Comparison of ENCODE assay signal across 14 cellular contexts in the genomic region with DNA sequence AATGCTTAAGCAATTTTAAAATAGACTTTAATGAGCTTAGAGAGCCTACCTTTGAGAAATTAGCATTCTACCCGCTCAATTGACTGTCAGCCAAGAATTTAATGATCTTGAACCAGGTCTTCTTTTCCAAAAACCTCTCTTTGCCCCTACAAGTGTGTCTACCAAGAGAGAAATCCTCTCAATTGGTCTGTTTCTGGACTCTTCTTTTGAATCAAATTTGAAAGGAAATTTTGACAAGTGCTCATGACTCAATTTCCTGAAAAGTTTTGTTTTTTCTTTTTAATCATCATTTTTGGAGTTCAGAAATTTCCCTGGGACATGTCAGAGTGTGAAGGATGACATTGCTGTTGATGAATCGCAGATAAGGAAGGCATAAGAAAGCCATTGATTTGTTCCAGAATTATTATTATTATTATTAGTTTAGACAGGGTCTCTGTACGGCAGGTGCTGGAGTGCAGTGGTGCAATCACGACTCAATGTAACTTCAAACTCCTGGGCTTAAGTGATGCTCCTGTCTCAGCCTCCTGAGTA.
DNase-seq lines count a peak whose midpoint lies in the region; ATAC-seq and TF ChIP-seq lines count a peak whose summit lies in the region.
"Had no signal": no experiment of that assay in that cellular context is flagged by ENCODE, and none has a peak within 500 bp of the region (broad histone marks: within the 10 kb centered on the region; RNA-seq: fewer than 3 reads in every experiment).

No MANE protein-coding gene starts in this region.

- no peak overlapping the region for H3K27ac Mint-ChIP-seq in activated CD4-positive, alpha-beta T cell treated with anti-CD3 and anti-CD28 coated beads for 36 hours
- H3K27ac Mint-ChIP-seq in natural killer cell treated with Interleukin-12 subunit alpha and Interleukin-12 subunit beta and Interleukin-15 and Interleukin-18, amount 100 ng/mL, for 72 hours = no peak overlapping the region
- no peak overlapping the region for H3K27ac Mint-ChIP-seq in natural killer cell
- peak overlapping the region; percentile 27 for H3K27ac Mint-ChIP-seq in activated naive CD8-positive, alpha-beta T cell treated with anti-CD3 and anti-CD28 coated beads for 36 hours
- peak overlapping the region; percentile 34 for H3K27ac Mint-ChIP-seq in stimulated activated naive CD8-positive, alpha-beta T cell treated with anti-CD3 and anti-CD28 coated beads, Interleukin-15, Interleukin-2, amounts not matched to agents 100 ng/mL and 50 ng/mL, for 24 hours
- H3K27ac Mint-ChIP-seq: CD4-positive, CD25-positive, alpha-beta regulatory T cell had no signal

- peaks cover 15% of the 10 kb centered on the region for H3K4me1 Mint-ChIP-seq in activated CD4-positive, alpha-beta T cell treated with anti-CD3 and anti-CD28 coated beads for 36 hours
- peaks cover 5 to 10% of the 10 kb centered on the region in 2 donors for H3K4me1 Mint-ChIP-seq in natural killer cell treated with Interleukin-12 subunit alpha and Interleukin-12 subunit beta and Interleukin-15 and Interleukin-18, amount 100 ng/mL, for 72 hours (ENCODE audit: low read depth in 2 of 2)
- H3K4me1 Mint-ChIP-seq in natural killer cell = no peaks in the 10 kb centered on the region
- H3K4me1 Mint-ChIP-seq in activated naive CD8-positive, alpha-beta T cell treated with anti-CD3 and anti-CD28 coated beads for 36 hours = peaks cover 14% of the 10 kb centered on the region
- H3K4me1 Mint-ChIP-seq in stimulated activated naive CD8-positive, alpha-beta T cell treated with anti-CD3 and anti-CD28 coated beads, Interleukin-15, Interleukin-2, amounts not matched to agents 100 ng/mL and 50 ng/mL, for 24 hours (ENCODE audit: low read depth) = peaks cover 20% of the 10 kb centered on the region
- H3K4me1 Mint-ChIP-seq: CD4-positive, CD25-positive, alpha-beta regulatory T cell had no signal

- peaks cover 22% of the 10 kb centered on the region for H3K27me3 Mint-ChIP-seq in activated CD4-positive, alpha-beta T cell treated with anti-CD3 and anti-CD28 coated beads for 36 hours
- H3K27me3 Mint-ChIP-seq in natural killer cell treated with Interleukin-12 subunit alpha and Interleukin-12 subunit beta and Interleukin-15 and Interleukin-18, amount 100 ng/mL, for 72 hours = peaks cover 15 to 38% of the 10 kb centered on the region in 2 donors
- H3K27me3 Mint-ChIP-seq in natural killer cell (ENCODE audit: low read depth in 2 of 2) = peaks cover 11 to 40% of the 10 kb centered on the region in 2 donors
- peaks cover 13% of the 10 kb centered on the region for H3K27me3 Mint-ChIP-seq in activated naive CD8-positive, alpha-beta T cell treated with anti-CD3 and anti-CD28 coated beads for 36 hours
- H3K27me3 Mint-ChIP-seq in stimulated activated naive CD8-positive, alpha-beta T cell treated with anti-CD3 and anti-CD28 coated beads, Interleukin-15, Interleukin-2, amounts not matched to agents 100 ng/mL and 50 ng/mL, for 24 hours = peaks cover 21% of the 10 kb centered on the region

- H3K4me3 Mint-ChIP-seq in activated CD4-positive, alpha-beta T cell treated with anti-CD3 and anti-CD28 coated beads for 36 hours = no peak overlapping the region
- peak overlapping the region; percentile 12 for H3K4me3 Mint-ChIP-seq in natural killer cell treated with Interleukin-12 subunit alpha and Interleukin-12 subunit beta and Interleukin-15 and Interleukin-18, amount 100 ng/mL, for 72 hours
- H3K4me3 Mint-ChIP-seq in natural killer cell = no peak overlapping the region
- no peak overlapping the region for H3K4me3 Mint-ChIP-seq in activated naive CD8-positive, alpha-beta T cell treated with anti-CD3 and anti-CD28 coated beads for 36 hours
- H3K4me3 Mint-ChIP-seq in stimulated activated naive CD8-positive, alpha-beta T cell treated with anti-CD3 and anti-CD28 coated beads, Interleukin-15, Interleukin-2, amounts not matched to agents 100 ng/mL and 50 ng/mL, for 24 hours = no peak overlapping the region
- H3K4me3 Mint-ChIP-seq: CD4-positive, CD25-positive, alpha-beta regulatory T cell had no signal

- ATAC-seq in activated CD4-positive, alpha-beta T cell treated with anti-CD3 and anti-CD28 coated beads for 36 hours = peak; percentile 72
- ATAC-seq in natural killer cell treated with Interleukin-12 subunit alpha and Interleukin-12 subunit beta and Interleukin-15 and Interleukin-18, amount 100 ng/mL, for 72 hours = no peak
- ATAC-seq in natural killer cell = no peak
- ATAC-seq in HG02588 (IDR thresholded peaks at IDR 0.05; ENCODE audit: unreplicated experiment) = no peak

- H3K9me3 Mint-ChIP-seq in activated CD4-positive, alpha-beta T cell treated with anti-CD3 and anti-CD28 coated beads for 36 hours (ENCODE audit: low read depth) = peaks cover 8% of the 10 kb centered on the region
- H3K9me3 Mint-ChIP-seq in natural killer cell treated with Interleukin-12 subunit alpha and Interleukin-12 subunit beta and Interleukin-15 and Interleukin-18, amount 100 ng/mL, for 72 hours = no peaks in the 10 kb centered on the region
- H3K9me3 Mint-ChIP-seq in natural killer cell = no peaks in the 10 kb centered on the region
- peaks cover 7% of the 10 kb centered on the region for H3K9me3 Mint-ChIP-seq in activated naive CD8-positive, alpha-beta T cell treated with anti-CD3 and anti-CD28 coated beads for 36 hours
- H3K9me3 Mint-ChIP-seq in stimulated activated naive CD8-positive, alpha-beta T cell treated with anti-CD3 and anti-CD28 coated beads, Interleukin-15, Interleukin-2, amounts not matched to agents 100 ng/mL and 50 ng/mL, for 24 hours = peaks cover 16% of the 10 kb centered on the region

- no peak for DNase-seq in activated CD4-positive, alpha-beta T cell treated with anti-CD3 and anti-CD28 coated beads for 36 hours
- no peak for DNase-seq in activated CD4-positive, alpha-beta T cell treated with anti-CD3 and anti-CD28 coated beads, Interleukin-2, amount 50 U/mL, for 4 hours
- no peak for DNase-seq in natural killer cell treated with Interleukin-12 subunit alpha and Interleukin-12 subunit beta and Interleukin-15 and Interleukin-18, amount 100 ng/mL, for 72 hours (ENCODE audit: low spot score)
- DNase-seq in natural killer cell = no peak
- no peak for DNase-seq in activated naive CD8-positive, alpha-beta T cell treated with anti-CD3 and anti-CD28 coated beads for 36 hours
- no peak for DNase-seq in COR-L47 (lab: John Stamatoyannopoulos, UW)
- DNase-seq: 8988T; ACHN; Calu3; CD4-positive, CD25-positive, alpha-beta regulatory T cell; DMS 273 treated with DMSO at 0.1 percent for 48 hours; HCEC 1CT had no signal

- intact Hi-C loops in activated CD4-positive, alpha-beta T cell treated with anti-CD3 and anti-CD28 coated beads for 36 hours (cut with DNase I, micrococcal nuclease) = loop anchor here in 1 of 2 experiments (2.0 kb wide), 1 partner anchor 341 kb away; no protein-coding TSS in a partner anchor
- intact Hi-C loops in natural killer cell (cut with micrococcal nuclease) = no loop called here

- POLR2A ChIA-PET in activated CD4-positive, alpha-beta T cell treated with anti-CD3 and anti-CD28 coated beads for 36 hours (lab: Charles Lee) = no interaction called here

- TF ChIP-seq CTCF in natural killer cell (IDR thresholded peaks at IDR 0.05) = no peak

- CTCF ChIA-PET in activated CD4-positive, alpha-beta T cell treated with anti-CD3 and anti-CD28 coated beads for 36 hours (lab: Charles Lee) = no interaction called here

- H3K36me3 Mint-ChIP-seq in activated CD4-positive, alpha-beta T cell treated with anti-CD3 and anti-CD28 coated beads for 36 hours (ENCODE audit: low read depth) = no peaks in the 10 kb centered on the region
- H3K36me3 Mint-ChIP-seq in natural killer cell treated with Interleukin-12 subunit alpha and Interleukin-12 subunit beta and Interleukin-15 and Interleukin-18, amount 100 ng/mL, for 72 hours = no peaks in the 10 kb centered on the region
- no peaks in the 10 kb centered on the region for H3K36me3 Mint-ChIP-seq in natural killer cell
- no peaks in the 10 kb centered on the region for H3K36me3 Mint-ChIP-seq in activated naive CD8-positive, alpha-beta T cell treated with anti-CD3 and anti-CD28 coated beads for 36 hours
- H3K36me3 Mint-ChIP-seq in stimulated activated naive CD8-positive, alpha-beta T cell treated with anti-CD3 and anti-CD28 coated beads, Interleukin-15, Interleukin-2, amounts not matched to agents 100 ng/mL and 50 ng/mL, for 24 hours (ENCODE audit: low read depth) = peaks cover 9% of the 10 kb centered on the region
- H3K36me3 Mint-ChIP-seq: CD4-positive, CD25-positive, alpha-beta regulatory T cell had no signal

Comparison
In these comparisons a context has a peak if more than half of its experiments do, and no peak if none do; other contexts are left out.
1. H3K27ac Mint-ChIP-seq: peak in activated naive CD8-positive, alpha-beta T cell treated with anti-CD3 and anti-CD28 coated beads for 36 hours (single experiment) and stimulated activated naive CD8-positive, alpha-beta T cell treated with anti-CD3 and anti-CD28 coated beads, Interleukin-15, Interleukin-2, amounts not matched to agents 100 ng/mL and 50 ng/mL, for 24 hours (single experiment); none in activated CD4-positive, alpha-beta T cell treated with anti-CD3 and anti-CD28 coated beads for 36 hours (single experiment), natural killer cell treated with Interleukin-12 subunit alpha and Interleukin-12 subunit beta and Interleukin-15 and Interleukin-18, amount 100 ng/mL, for 72 hours (0 of 2) and natural killer cell (0 of 2).